ENCODE assay signal across 13 cellular contexts in genomic region chr6:43095939-43096338, GRCh38. TPM values are rescaled to one million over a fixed set of nuclear protein-coding genes. Genes with fewer than 3 reads are reported as not detected.
DNase-seq lines count a peak whose midpoint lies in the region; ATAC-seq and TF ChIP-seq lines count a peak whose summit lies in the region.
"Had no signal": no experiment of that assay in that cellular context is flagged by ENCODE, and none has a peak within 500 bp of the region (broad histone marks: within the 10 kb centered on the region; RNA-seq: fewer than 3 reads in every experiment).

No MANE protein-coding gene starts in this region.

- H3K9ac ChIP-seq in mucosa of stomach (ENCODE audit: low read length), result peak overlapping the region; percentile 56

- no peak for DNase-seq in A673 (ENCODE audit: low spot score)
- DNase-seq in HFF-Myc (ENCODE audit: extremely low read depth, low read depth), result no peak
- DNase-seq in breast epithelium (ENCODE audit: low spot score in 2 of 2), result no peak
- no peak for DNase-seq in C1 segment of cervical spinal cord (lab: John Stamatoyannopoulos, UW)
- no peak for DNase-seq in globus pallidus (ENCODE audit: low spot score)
- no peak for DNase-seq in NCI-H128 (lab: John Stamatoyannopoulos, UW; ENCODE audit: unreplicated experiment)
- DNase-seq: activated CD4-positive, alpha-beta T cell treated with anti-CD3 and anti-CD28 coated beads, Interleukin-2, amount 10 ng/mL, durations not matched to agents 7 days and 5 days; NCI-H187 treated with DMSO at 0.1 percent for 48 hours; right cardiac atrium; SIG-M5 had no signal

- POLR2A ChIA-PET in A673 (lab: Charles Lee; ENCODE audit: low non-redundant PET), result interaction anchor here (0.6 kb wide), 1 partner anchor 119 kb away, joined by 4 read pairs; no protein-coding TSS in a partner anchor

- no TSS peak for BruUV-seq in A673 (replicated peaks; lab: Mats Ljungman, UMichigan)

- TF ChIP-seq CTCF in A673 (conservative IDR thresholded peaks at IDR 0.05; ENCODE audit: low read depth, low read length) (no peak), HFF-Myc (IDR thresholded peaks at IDR 0.05; ENCODE audit: low read depth, low read length, missing control alignments) (no peak), breast epithelium (IDR thresholded peaks at IDR 0.05) (no peak)

- H3K36me3 ChIP-seq in A673 (ENCODE audit: insufficient read depth, low read length, poor library complexity, severe bottlenecking) (no peaks in the 10 kb centered on the region), breast epithelium (no peaks in the 10 kb centered on the region), mucosa of stomach (ENCODE audit: control insufficient read depth, insufficient read depth, low read length) (no peaks in the 10 kb centered on the region)

- H3K4me3 ChIP-seq in A673 (ENCODE audit: low read depth, low read length, poor library complexity, severe bottlenecking) (no peak overlapping the region), HFF-Myc (replicated peaks; ENCODE audit: low read depth, low read length) (peak overlapping the region; percentile 2; the same call in 1 of the 2 replicates), breast epithelium (peak overlapping the region in 1 of 3 donors; percentile 44), mucosa of stomach (ENCODE audit: low read length) (no peak overlapping the region)

- intact Hi-C loops in A673 (cut with micrococcal nuclease; ENCODE audit: unreplicated experiment), result no loop called here
- intact Hi-C loops in breast epithelium (cut with DNase I; ENCODE audit: low total_unique reads), result no loop called here

- H3K27ac ChIP-seq in A673 (ENCODE audit: low read depth, low read length, poor library complexity, severe bottlenecking), result peak overlapping the region; percentile 58
- peak overlapping the region; percentile 86 to 92 for H3K27ac ChIP-seq in breast epithelium

- no peaks in the 10 kb centered on the region for H3K27me3 ChIP-seq in A673 (replicated peaks; ENCODE audit: insufficient read depth, low read depth, low read length, poor library complexity)
- H3K27me3 ChIP-seq in breast epithelium, result no peaks in the 10 kb centered on the region
- no peaks in the 10 kb centered on the region for H3K27me3 ChIP-seq in mucosa of stomach (ENCODE audit: control insufficient read depth, insufficient read depth, low read length)

- H3K4me1 ChIP-seq in A673 (ENCODE audit: insufficient read depth, low read length, poor library complexity, severe bottlenecking) (peaks cover 12% of the 10 kb centered on the region), breast epithelium (peaks cover 7 to 31% of the 10 kb centered on the region in 2 donors), mucosa of stomach (ENCODE audit: control insufficient read depth, insufficient read depth, low read length) (peaks cover 32% of the 10 kb centered on the region)

- H3K9me3 ChIP-seq in A673 (ENCODE audit: low read depth, low read length, poor library complexity, severe bottlenecking) (no peaks in the 10 kb centered on the region), breast epithelium (no peaks in the 10 kb centered on the region), mucosa of stomach (ENCODE audit: control insufficient read depth, low read length) (no peaks in the 10 kb centered on the region)

- CTCF ChIA-PET in A673 (lab: Charles Lee), result no interaction called here

- no peak for ATAC-seq in GM21786 (IDR thresholded peaks at IDR 0.05; ENCODE audit: unreplicated experiment)
- ATAC-seq: activated naive CD4-positive, alpha-beta T cell treated with anti-CD3 and anti-CD28 coated beads, Interleukin-2, amount 50 U/mL, for 72 hours had no signal

- TF ChIP-seq POLR2A in breast epithelium (IDR thresholded peaks at IDR 0.05), result no peak

RNA-seq across cellular contexts. Expression of gene PTK7, which starts 19.8 kb away (rescaled TPM):
- total RNA-seq in A673 (2021), result 84.5 and 95.8 TPM in 2 replicates
- 10 to 100 TPM in 2 of 3 donors, 1 to 10 TPM in 1; 7.0 to 57.1 (median 52.1) TPM for total RNA-seq in breast epithelium

RNA-seq across cellular contexts. Expression of gene KLC4, which starts 36.5 kb away (rescaled TPM):
- total RNA-seq in A673 (2021) (21.3 and 35.6 TPM in 2 replicates), breast epithelium (10 to 100 TPM; 20.5 to 33.7 (median 21.0) TPM)

RNA-seq across cellular contexts. Expression of gene MRPL2, which starts 36.7 kb away (rescaled TPM):
- total RNA-seq in A673 (2021), result 95.8 and 127 TPM in 2 replicates
- 10 to 100 TPM; 17.9 to 32.1 (median 29.1) TPM for total RNA-seq in breast epithelium

RNA-seq across cellular contexts. Expression of gene CUL7, which starts 42.3 kb away (rescaled TPM):
- total RNA-seq in A673 (2021) (29.4 and 30.7 TPM in 2 replicates), breast epithelium (10 to 100 TPM; 12.6 to 21.4 (median 19.3) TPM)
